In genomic region chr20:58228484-58229197, GRCh38 we compare ENCODE assay signal across 9 cellular contexts. TPM values are rescaled to one million over a fixed set of nuclear protein-coding genes. Genes with fewer than 3 reads are reported as not detected.
DNase-seq lines count a peak whose midpoint lies in the region; ATAC-seq and TF ChIP-seq lines count a peak whose summit lies in the region.
"Had no signal": no experiment of that assay in that cellular context is flagged by ENCODE, and none has a peak within 500 bp of the region (broad histone marks: within the 10 kb centered on the region; RNA-seq: fewer than 3 reads in every experiment).

A gene with protein sequence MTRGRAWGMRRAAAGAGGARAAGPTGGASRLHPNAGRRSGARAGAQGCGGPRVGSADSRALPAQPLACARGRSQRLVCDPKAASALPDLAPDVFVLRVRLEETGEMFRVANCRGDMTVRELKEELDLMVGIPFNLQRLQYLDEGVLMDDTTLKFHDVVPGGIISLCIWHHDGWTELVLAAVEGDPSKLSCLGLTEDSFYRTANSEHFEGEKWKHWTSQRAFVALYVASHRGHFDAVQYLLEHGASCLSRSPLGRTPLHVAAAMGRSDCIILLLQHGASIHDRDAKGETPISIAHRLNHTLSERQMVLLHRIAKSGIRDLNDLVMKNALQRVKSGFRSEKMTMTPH (minus strand): TSS chr20:58228653. CDS start chr20:58228653, 0 bp downstream.

- H2AFZ ChIP-seq in IMR-90 (replicated peaks; ENCODE audit: low read length, poor library complexity) (peak within 1 kb of the TSS; percentile 72), trophoblast cell (ENCODE audit: insufficient read depth, low read length, poor library complexity) (no peak within 1 kb of the TSS)
- H2AFZ ChIP-seq: parathyroid adenoma had no signal

- H3K4me1 ChIP-seq in IMR-90 (ENCODE audit: control insufficient read depth, insufficient read depth, low read length) (no peaks in the 10 kb centered on the region), endodermal cell (ENCODE audit: control insufficient read depth, insufficient read depth, low read length) (peaks cover 3% of the 10 kb centered on the region), trophoblast cell (ENCODE audit: control insufficient read depth in 1 of 2, insufficient read depth in 2 of 2, low read length in 2 of 2) (peaks cover 0 to 3% of the 10 kb centered on the region in 2 experiments)
- H3K4me1 ChIP-seq: parathyroid adenoma had no signal

- peak within 1 kb of the TSS; percentile 42 for H2AK9ac ChIP-seq in IMR-90 (replicated peaks; ENCODE audit: low read depth, low read length, poor library complexity)

- H3K4me2 ChIP-seq in IMR-90 (ENCODE audit: low read depth, low read length) (peak within 1 kb of the TSS; percentile 71), trophoblast cell (ENCODE audit: low read length) (peak within 1 kb of the TSS; percentile 82)

- H3K4me1 Mint-ChIP-seq in endodermal cell: peaks cover 21% of the 10 kb centered on the region

- H3K4me3 ChIP-seq in IMR-90 (ENCODE audit: insufficient read depth, low read depth, low read length) (peak within 1 kb of the TSS; percentile 35), endodermal cell (ENCODE audit: low read length) (peak within 1 kb of the TSS; percentile 81), trophoblast cell (ENCODE audit: low read depth, low read length) (peak within 1 kb of the TSS; percentile 69)

- peak within 1 kb of the TSS; percentile 64; the same call in 1 of the 2 replicates for H3K14ac ChIP-seq in IMR-90 (replicated peaks; ENCODE audit: low read depth, low read length)
- no peak within 1 kb of the TSS for H3K14ac ChIP-seq in trophoblast cell (ENCODE audit: low read length)

- TF ChIP-seq RAD21 in IMR-90 (IDR thresholded peaks at IDR 0.05; ENCODE audit: low read length): no peak

- H3K18ac ChIP-seq in IMR-90 (ENCODE audit: low read depth, low read length): no peak within 1 kb of the TSS
- no peak within 1 kb of the TSS for H3K18ac ChIP-seq in trophoblast cell (ENCODE audit: low read length)

- no peak within 1 kb of the TSS for H4K5ac ChIP-seq in IMR-90 (ENCODE audit: low read depth, low read length)

- no peak within 1 kb of the TSS for H2BK15ac ChIP-seq in IMR-90 (ENCODE audit: low read depth, low read length)

- H2BK5ac ChIP-seq in IMR-90 (ENCODE audit: low read depth, low read length, poor library complexity, severe bottlenecking) (no peak within 1 kb of the TSS), trophoblast cell (ENCODE audit: low read depth, low read length, poor library complexity) (no peak within 1 kb of the TSS)

- peak within 1 kb of the TSS; percentile 22 to 53; a peak in 2 of 4 replicates for H4K8ac ChIP-seq in IMR-90 (ENCODE audit: low read depth in 2 of 2, low read length in 2 of 2)
- H4K8ac ChIP-seq in trophoblast cell (ENCODE audit: low read depth, low read length): no peak within 1 kb of the TSS

- peaks cover 2% of the 10 kb centered on the region; the same call in 1 of the 2 replicates for H3K36me3 ChIP-seq in IMR-90 (ENCODE audit: control insufficient read depth, insufficient read depth, low read length)
- peaks cover 17% of the 10 kb centered on the region for H3K36me3 ChIP-seq in endodermal cell (ENCODE audit: control insufficient read depth, insufficient read depth, low read length)
- H3K36me3 ChIP-seq in trophoblast cell (ENCODE audit: control insufficient read depth in 1 of 2, insufficient read depth in 2 of 2, low read length in 2 of 2): peaks cover 0 to 2% of the 10 kb centered on the region in 2 experiments

- peak within 1 kb of the TSS; percentile 26; the same call in 1 of the 2 replicates for H4K91ac ChIP-seq in IMR-90 (ENCODE audit: insufficient read depth, low read depth, low read length)
- no peak within 1 kb of the TSS for H4K91ac ChIP-seq in trophoblast cell (ENCODE audit: low read depth, low read length)

- DNase-seq in IMR-90: peak; percentile 73
- peak; percentile 37 to 40 for DNase-seq in activated CD4-positive, alpha-beta T cell treated with anti-CD3 and anti-CD28 coated beads, Interleukin-2, amount 50 U/mL, for 48 hours
- DNase-seq in endodermal cell: peak; percentile 92
- DNase-seq in trophoblast cell: peak in 1 of 2 donors; percentile 10
- no peak for DNase-seq in left lobe of liver (ENCODE audit: low spot score)
- DNase-seq in midbrain (lab: John Stamatoyannopoulos, UW): no peak
- DNase-seq in SW480 (ENCODE audit: low spot score): no peak

- H2BK12ac ChIP-seq in trophoblast cell (ENCODE audit: low read length): no peak within 1 kb of the TSS

- no peaks in the 10 kb centered on the region for H3K79me1 ChIP-seq in IMR-90 (ENCODE audit: low read depth in 1 of 2, low read length in 2 of 2)
- H3K79me1 ChIP-seq in trophoblast cell (ENCODE audit: low read length): no peaks in the 10 kb centered on the region

- POLR2A ChIA-PET in IMR-90 (lab: Charles Lee; ENCODE audit: unreplicated experiment): interaction anchor here (0.6 kb wide), 1 partner anchor 419 kb away, joined by 6 read pairs; no protein-coding TSS in a partner anchor

- H3K9me1 ChIP-seq in IMR-90 (ENCODE audit: insufficient read depth, low read length): no peaks in the 10 kb centered on the region

- dilution Hi-C loops in IMR-90 (cut with HindIII; ENCODE audit: low sequenced_read_pairs, unreplicated experiment): loop anchor here (25.0 kb wide), 1 partner anchor 434 kb away; the partner anchor contains the start of gene STX16

- peak; percentile 72 for TF ChIP-seq POLR2A in IMR-90 (IDR thresholded peaks at IDR 0.05; ENCODE audit: low read depth, low read length)

- H4K20me1 ChIP-seq in IMR-90 (ENCODE audit: insufficient read depth, low read length): no peaks in the 10 kb centered on the region; the same call in 1 of the 2 replicates

- no peaks in the 10 kb centered on the region for H3K79me2 ChIP-seq in trophoblast cell (ENCODE audit: control insufficient read depth, insufficient read depth, low read length, poor library complexity)
- H3K79me2 ChIP-seq: parathyroid adenoma had no signal

- TF ChIP-seq CTCF in IMR-90 (conservative IDR thresholded peaks at IDR 0.05; ENCODE audit: low read depth, low read length): no peak
- TF ChIP-seq CTCF in endodermal cell (conservative IDR thresholded peaks at IDR 0.05): no peak

- H2BK120ac ChIP-seq in IMR-90 (ENCODE audit: low read depth, low read length): no peak within 1 kb of the TSS
- H2BK120ac ChIP-seq in trophoblast cell (ENCODE audit: insufficient read depth, low read length, poor library complexity): no peak within 1 kb of the TSS

- intact Hi-C loops in IMR-90 (cut with micrococcal nuclease): no loop called here

- peak within 1 kb of the TSS; percentile 61 for H3K4me3 Mint-ChIP-seq in endodermal cell

- H3K4ac ChIP-seq in IMR-90 (ENCODE audit: low read depth, low read length) (0 out of 2 replicates have a peak within 1 kb of the TSS, but pooled peaks have one; percentile 15), trophoblast cell (ENCODE audit: low read depth, low read length) (no peak within 1 kb of the TSS)

- peaks cover 27% of the 10 kb centered on the region for H3K27me3 Mint-ChIP-seq in endodermal cell (ENCODE audit: insufficient read depth)

- peak within 1 kb of the TSS; percentile 30; the same call in 1 of the 2 replicates for H3K9ac ChIP-seq in IMR-90 (ENCODE audit: low read depth, low read length)
- peak within 1 kb of the TSS; percentile 29 for H3K9ac ChIP-seq in endodermal cell (ENCODE audit: extremely low read depth, low read length, poor library complexity, severe bottlenecking)
- H3K9ac ChIP-seq in trophoblast cell (ENCODE audit: low read length): no peak within 1 kb of the TSS
- H3K9ac ChIP-seq: parathyroid adenoma had no signal

- peaks cover 25% of the 10 kb centered on the region for H3K27me3 ChIP-seq in IMR-90 (ENCODE audit: control insufficient read depth, insufficient read depth, low read length)
- H3K27me3 ChIP-seq in endodermal cell (ENCODE audit: control insufficient read depth, insufficient read depth, low read length, poor library complexity, severe bottlenecking): peaks cover 42% of the 10 kb centered on the region
- H3K27me3 ChIP-seq in trophoblast cell (ENCODE audit: insufficient read depth, low read length): peaks cover 26% of the 10 kb centered on the region

- in situ Hi-C loops in IMR-90 (cut with MboI; ENCODE audit: low sequenced_read_pairs): loop anchor here (10.0 to 25.0 kb wide), 2 partner anchors 626 to 809 kb away; partner anchors contain the start of genes ATP5F1E, GNAS, GNAS-AS1 and PRELID3B

- peak within 1 kb of the TSS; percentile 81 for H3K27ac Mint-ChIP-seq in endodermal cell

- WGBS in IMR-90 (ENCODE audit: extremely low coverage in 2 of 2, insufficient read length in 1 of 2), 2 experiments: 0% methylated on average over 7 of the region's 74 CpGs; no CpG with 5 or more reads in 1 of the 2 experiments
- WGBS in endodermal cell (ENCODE audit: insufficient coverage in 1 of 2, insufficient read length in 1 of 2), 2 experiments: 1 to 3% methylated on average over 21 to 74 of the region's 74 CpGs
- no CpG with 5 or more reads among the region's 74 CpGs for WGBS in trophoblast cell (ENCODE audit: extremely low coverage, insufficient coverage, insufficient read length)

- no peak within 1 kb of the TSS for H2AK5ac ChIP-seq in IMR-90 (ENCODE audit: low read depth, low read length)
- no peak within 1 kb of the TSS for H2AK5ac ChIP-seq in trophoblast cell (ENCODE audit: low read length)

- no peak within 1 kb of the TSS for H4K12ac ChIP-seq in trophoblast cell (ENCODE audit: low read depth, low read length)

- no peak within 1 kb of the TSS for H2BK20ac ChIP-seq in IMR-90 (ENCODE audit: low read depth, low read length)

- ATAC-seq in IMR-90 (ENCODE audit: low read depth): peak; percentile 84
- ATAC-seq in left lobe of liver: no peak

- H3K36me3 Mint-ChIP-seq in endodermal cell (ENCODE audit: low read depth): peaks cover 9% of the 10 kb centered on the region

- H3K9me3 Mint-ChIP-seq in endodermal cell: peaks cover 2% of the 10 kb centered on the region

- H3K27ac ChIP-seq in IMR-90 (ENCODE audit: insufficient read depth, low read length) (0 out of 2 replicates have a peak within 1 kb of the TSS, but pooled peaks have one; percentile 6), endodermal cell (ENCODE audit: low read depth, low read length) (no peak within 1 kb of the TSS), trophoblast cell (ENCODE audit: low read depth, low read length) (no peak within 1 kb of the TSS)
- H3K27ac ChIP-seq: parathyroid adenoma had no signal

- peak within 1 kb of the TSS; percentile 54 for H3K23ac ChIP-seq in IMR-90 (ENCODE audit: low read depth, low read length)
- no peak within 1 kb of the TSS for H3K23ac ChIP-seq in trophoblast cell (ENCODE audit: low read length)

- CTCF ChIA-PET in IMR-90 (lab: Yijun Ruan, JAX): no interaction called here

- no TSS peak for BruUV-seq in IMR-90 (replicated peaks; lab: Mats Ljungman, UMichigan)

- no peak within 1 kb of the TSS for H3K56ac ChIP-seq in IMR-90 (ENCODE audit: extremely low read depth, insufficient read depth, low read length)

- H3K9me3 ChIP-seq in IMR-90 (ENCODE audit: control insufficient read depth, insufficient read depth, low read length) (peaks cover 2% of the 10 kb centered on the region; the same call in 1 of the 2 replicates), endodermal cell (ENCODE audit: control insufficient read depth, low read length) (no peaks in the 10 kb centered on the region), trophoblast cell (ENCODE audit: insufficient read depth, low read depth, low read length) (peaks cover 9% of the 10 kb centered on the region)

RNA-seq across cellular contexts. Expression of the gene that starts here (rescaled TPM):
- total RNA-seq in IMR-90 (2012; rRNA removed): not detected in 2 replicates
- not detected in 2 replicates for polyA plus RNA-seq in IMR-90 (2012; rRNA removed)
- not detected in 2 replicates for polyA plus RNA-seq in IMR-90 (2012; cell fraction: cytosol; rRNA removed)
- polyA plus RNA-seq in IMR-90 (2012; cell fraction: nucleus; rRNA removed; ENCODE audit: low replicate concordance): not detected in 2 replicates
- total RNA-seq in endodermal cell: not detected
- polyA plus RNA-seq in endodermal cell (2013, experiment 1 of 2): not detected
- polyA plus RNA-seq in endodermal cell (2013, experiment 2 of 2): not detected
- not detected in 2 replicates for polyA plus RNA-seq in trophoblast cell (2013)
- total RNA-seq in left lobe of liver: not detected
- total RNA-seq: NCI-H460 had no signal

Comparison
In these comparisons a context has a peak if more than half of its experiments do, and no peak if none do; other contexts are left out.
1. Peak in DNase-seq, ATAC-seq, H3K4me3 ChIP-seq, H3K27ac ChIP-seq, H3K9ac ChIP-seq and H3K4me2 ChIP-seq in IMR-90; RNA of the gene not detected or under 1 TPM.
2. Peak in DNase-seq, H3K4me3 ChIP-seq and H3K9ac ChIP-seq in endodermal cell; RNA of the gene not detected or under 1 TPM.
3. DNase-seq: peak in activated CD4-positive, alpha-beta T cell treated with anti-CD3 and anti-CD28 coated beads, Interleukin-2, amount 50 U/mL, for 48 hours (2 of 2); none in left lobe of liver (single experiment), midbrain (single experiment) and SW480 (single experiment).
4. Peak in every context shown above with its lines, with median percentiles within 50 percentile points of each other: H3K4me3 ChIP-seq.